8 cellular contexts compared by ENCODE assay signal in the genomic region with DNA sequence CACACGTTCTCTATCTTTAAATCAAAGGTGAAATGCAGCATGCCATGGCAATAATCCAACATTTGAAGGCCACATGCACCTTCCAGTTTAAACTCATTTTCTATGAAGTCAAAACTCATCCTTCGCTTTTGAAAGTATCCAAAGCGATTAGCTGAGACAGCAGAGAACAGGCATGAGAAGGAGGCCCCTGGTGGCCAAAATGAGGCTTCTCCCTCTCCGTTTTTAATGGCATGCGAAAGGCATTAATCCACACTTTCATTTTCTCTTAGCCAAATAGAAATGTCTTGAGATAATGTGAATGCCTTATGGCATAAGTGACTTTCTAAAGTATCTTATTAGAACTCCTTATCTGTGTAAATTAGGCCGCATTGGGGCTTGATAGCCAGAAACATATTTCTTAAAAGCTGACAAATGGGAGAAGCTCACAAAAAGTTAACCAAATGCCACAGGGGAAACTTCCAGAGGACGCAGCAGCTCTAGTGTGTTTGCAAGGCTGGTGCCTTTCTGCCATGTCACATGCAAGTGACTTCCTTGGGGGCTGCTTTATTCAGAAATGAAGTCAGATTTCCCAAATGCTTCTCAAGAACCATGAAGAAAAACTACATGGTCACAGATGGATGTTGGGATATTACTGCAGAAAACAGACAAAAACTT.
DNase-seq lines count a peak whose midpoint lies in the region; ATAC-seq, FAIRE-seq and TF ChIP-seq lines count a peak whose summit lies in the region.

No MANE protein-coding gene starts in this region.

- H3K9me3 ChIP-seq in MM.1S (replicated peaks; ENCODE audit: insufficient read depth, low read length) (no peaks in the 10 kb centered on the region), endocrine pancreas (ENCODE audit: control insufficient read depth, low read length) (no peaks in the 10 kb centered on the region), parathyroid adenoma (ENCODE audit: control insufficient read depth, low read length) (no peaks in the 10 kb centered on the region)
- H3K9me3 ChIP-seq in effector memory CD4-positive, alpha-beta T cell (ENCODE audit: control insufficient read depth, low read length) = no peaks in the 10 kb centered on the region

- H3K27me3 ChIP-seq in MM.1S (replicated peaks; ENCODE audit: insufficient read depth, low read length) = no peaks in the 10 kb centered on the region
- no peaks in the 10 kb centered on the region for H3K27me3 ChIP-seq in endocrine pancreas (ENCODE audit: control insufficient read depth, insufficient read depth, low read length)
- H3K27me3 ChIP-seq in parathyroid adenoma (ENCODE audit: control insufficient read depth, insufficient read depth, low read length) = no peaks in the 10 kb centered on the region
- H3K27me3 ChIP-seq in effector memory CD4-positive, alpha-beta T cell (replicated peaks; ENCODE audit: control insufficient read depth, insufficient read depth, low read length, poor library complexity, severe bottlenecking) = no peaks in the 10 kb centered on the region

- no peak overlapping the region for H3K9ac ChIP-seq in MM.1S (ENCODE audit: low read length)
- no peak overlapping the region for H3K9ac ChIP-seq in endocrine pancreas (ENCODE audit: control insufficient read depth, insufficient read depth, low read length)
- no peak overlapping the region for H3K9ac ChIP-seq in parathyroid adenoma

- H3F3A ChIP-seq in MM.1S (ENCODE audit: insufficient read depth, low read length) = no peaks in the 10 kb centered on the region

- H3K4me1 ChIP-seq in MM.1S (ENCODE audit: low read length) (no peaks in the 10 kb centered on the region), endocrine pancreas (ENCODE audit: control insufficient read depth, insufficient read depth, low read length) (no peaks in the 10 kb centered on the region), parathyroid adenoma (no peaks in the 10 kb centered on the region)
- no peaks in the 10 kb centered on the region for H3K4me1 ChIP-seq in effector memory CD4-positive, alpha-beta T cell (ENCODE audit: control insufficient read depth, insufficient read depth, low read length, poor library complexity, severe bottlenecking)

- H3K27ac ChIP-seq in MM.1S (ENCODE audit: low read length) (no peak overlapping the region), parathyroid adenoma (no peak overlapping the region)
- H3K27ac ChIP-seq in effector memory CD4-positive, alpha-beta T cell (ENCODE audit: insufficient read depth, low read length, poor library complexity, severe bottlenecking) = no peak overlapping the region

- no peak overlapping the region for H3K4me2 ChIP-seq in MM.1S (ENCODE audit: low read depth, low read length)
- H3K4me2 ChIP-seq in parathyroid adenoma (ENCODE audit: low read length) = peak overlapping the region; percentile 52

- TF ChIP-seq CTCF in MM.1S (IDR thresholded peaks at IDR 0.05; ENCODE audit: low read length) = peak; percentile 33
- TF ChIP-seq CTCF in parathyroid adenoma (IDR thresholded peaks at IDR 0.05) = peak; percentile 29

- no peaks in the 10 kb centered on the region for H4K20me1 ChIP-seq in MM.1S (ENCODE audit: insufficient read depth, low read length)

- no peak for ATAC-seq in GM21526 (IDR thresholded peaks at IDR 0.05; ENCODE audit: low FRiP score, unreplicated experiment)

- H3K36me3 ChIP-seq in MM.1S (replicated peaks; ENCODE audit: insufficient read depth, low read length) (no peaks in the 10 kb centered on the region), endocrine pancreas (ENCODE audit: control insufficient read depth, insufficient read depth, low read length) (no peaks in the 10 kb centered on the region), parathyroid adenoma (ENCODE audit: control insufficient read depth, insufficient read depth, low read length) (no peaks in the 10 kb centered on the region)
- H3K36me3 ChIP-seq in effector memory CD4-positive, alpha-beta T cell (ENCODE audit: control insufficient read depth, insufficient read depth, low read length) = no peaks in the 10 kb centered on the region

- FAIRE-seq in GM12892 (lab: Jason Lieb, UNC) = peak; percentile 67

- H2AFZ ChIP-seq in MM.1S (ENCODE audit: low read length) = 0 out of 2 replicates have a peak overlapping the region, but pooled peaks have one; percentile 16
- H2AFZ ChIP-seq in parathyroid adenoma = peak overlapping the region; percentile 31

- H3K79me2 ChIP-seq in MM.1S (ENCODE audit: low read length) (no peaks in the 10 kb centered on the region), parathyroid adenoma (no peaks in the 10 kb centered on the region)

- H3K9me2 ChIP-seq in MM.1S (replicated peaks; ENCODE audit: insufficient read depth, low read length) = no peaks in the 10 kb centered on the region

- no peak for TF ChIP-seq POLR2A in GM12892 (IDR thresholded peaks at IDR 0.05; ENCODE audit: low read depth, low read length)

- DNase-seq in GM12892 (ENCODE audit: insufficient read length) = no peak
- peak; percentile 11 for DNase-seq in MM.1S
- no peak for DNase-seq in effector memory CD4-positive, alpha-beta T cell
- no peak for DNase-seq in NCI-H345 treated with DMSO at 0.1 percent for 48 hours (lab: John Stamatoyannopoulos, UW; ENCODE audit: unreplicated experiment)
- no peak for DNase-seq in NK-92 (lab: John Stamatoyannopoulos, UW; ENCODE audit: unreplicated experiment)

- H3K4me3 ChIP-seq in MM.1S (ENCODE audit: low read length) = no peak overlapping the region
- peak overlapping the region; percentile 10 for H3K4me3 ChIP-seq in endocrine pancreas (ENCODE audit: control insufficient read depth, insufficient read depth, low read length)
- no peak overlapping the region for H3K4me3 ChIP-seq in parathyroid adenoma (ENCODE audit: low read depth, low read length)
- no peak overlapping the region for H3K4me3 ChIP-seq in effector memory CD4-positive, alpha-beta T cell (ENCODE audit: insufficient read depth, low read depth, low read length, poor library complexity, severe bottlenecking)
